Comparison of ENCODE assay signal across 8 cellular contexts in the genomic region with DNA sequence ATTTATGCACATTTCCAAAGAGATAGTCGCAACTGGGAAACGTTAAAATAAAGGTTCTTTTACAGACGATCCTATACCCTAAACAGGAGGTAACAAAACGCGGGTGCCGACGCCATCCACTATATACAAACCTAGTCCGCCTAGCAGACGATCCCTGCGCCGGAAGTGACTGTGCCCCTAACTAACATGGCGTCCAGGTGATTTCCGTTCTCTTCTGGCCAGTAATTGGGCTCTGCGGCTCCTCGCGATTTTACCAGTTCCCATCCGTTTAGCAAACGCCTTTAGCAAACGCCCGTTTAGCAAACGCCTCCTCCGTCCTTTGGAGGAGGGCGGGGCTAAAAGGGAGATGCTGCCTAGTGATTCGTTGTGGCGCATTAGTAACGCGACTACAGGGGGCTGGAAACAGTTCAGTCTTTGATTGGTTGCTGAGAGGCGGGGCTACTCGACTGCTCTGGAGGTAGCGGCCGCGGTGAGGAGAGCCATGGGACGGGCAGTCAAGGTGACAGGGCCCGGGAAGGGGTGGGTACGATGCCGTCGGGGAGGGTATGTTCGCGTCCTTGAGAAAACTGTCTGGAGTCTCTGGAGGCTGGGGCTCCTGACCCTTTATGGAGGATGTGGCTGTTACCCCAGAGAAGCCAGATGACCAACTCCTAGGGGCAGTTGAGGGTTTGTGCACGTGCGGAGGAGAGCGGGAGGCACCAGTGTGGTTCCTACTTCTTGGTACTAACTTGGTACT. TPM values are rescaled to one million over a fixed set of nuclear protein-coding genes. Genes with fewer than 3 reads are reported as not detected.
DNase-seq lines count a peak whose midpoint lies in the region; ATAC-seq and TF ChIP-seq lines count a peak whose summit lies in the region.

A gene (plus strand): TSS at position 405 of the 736 bp plus-strand sequence. CDS start 77 bp downstream, at position 482.

- BruUV-seq in PC-3 (replicated peaks; lab: Mats Ljungman, UMichigan) = no TSS peak

- peak within 1 kb of the TSS; percentile 89 for H3K4me2 ChIP-seq in PC-3 (ENCODE audit: low read length)

- H3K4me3 ChIP-seq in PC-3 (ENCODE audit: low read length) (peak within 1 kb of the TSS; percentile 95), epithelial cell of proximal tubule (ENCODE audit: low read depth, low read length) (peak within 1 kb of the TSS; percentile 70)

- H4K20me1 ChIP-seq in PC-3 (ENCODE audit: low read length) = no peaks in the 10 kb centered on the region

- ATAC-seq in GM21576 (IDR thresholded peaks at IDR 0.05; ENCODE audit: unreplicated experiment) (peak; percentile 98), PC-3 (peak; percentile 97)

- CTCF ChIA-PET in PC-3 (lab: Charles Lee) = no interaction called here

- 0 out of 2 replicates have a peak, but pooled peaks cover 10% of the 10 kb centered on the region for H3K4me1 ChIP-seq in PC-3 (ENCODE audit: insufficient read depth, low read length)

- 0 out of 2 replicates have a peak within 1 kb of the TSS, but pooled peaks have one; percentile 17 for H3K27ac ChIP-seq in PC-3 (ENCODE audit: low read length)

- no peaks in the 10 kb centered on the region for H3K27me3 ChIP-seq in PC-3 (ENCODE audit: low read length)

- no peak for TF ChIP-seq CTCF in PC-3 (conservative IDR thresholded peaks at IDR 0.05; ENCODE audit: low read depth, low read length)
- TF ChIP-seq CTCF in epithelial cell of proximal tubule (conservative IDR thresholded peaks at IDR 0.05; ENCODE audit: low read depth, low read length) = no peak

- no peak for TF ChIP-seq EP300 in Ishikawa (IDR thresholded peaks at IDR 0.05; ENCODE audit: borderline replicate concordance)

- POLR2A ChIA-PET in PC-3 (lab: Charles Lee; ENCODE audit: unreplicated experiment) = no interaction called here

- intact Hi-C loops in PC-3 (cut with micrococcal nuclease) = loop anchor here (1.0 to 2.0 kb wide), 2 partner anchors 16 to 93 kb away; no protein-coding TSS in a partner anchor

- no peaks in the 10 kb centered on the region for H3K36me3 ChIP-seq in PC-3 (ENCODE audit: low read depth, low read length)

- no peaks in the 10 kb centered on the region for H3K9me3 ChIP-seq in PC-3 (ENCODE audit: low read length)

- H2AFZ ChIP-seq in PC-3 (ENCODE audit: low read length) = peak within 1 kb of the TSS; percentile 79

- no peaks in the 10 kb centered on the region for H3F3A ChIP-seq in PC-3 (ENCODE audit: low read length, unreplicated experiment)

- TF ChIP-seq RAD21 in Ishikawa (IDR thresholded peaks at IDR 0.05; ENCODE audit: low read depth) = no peak

- peak within 1 kb of the TSS; percentile 82 for H3K9ac ChIP-seq in PC-3 (ENCODE audit: low read length)

- DNase-seq in DMS114 treated with DMSO at 0.1 percent for 48 hours (lab: John Stamatoyannopoulos, UW; ENCODE audit: unreplicated experiment) = peak; percentile 100
- peak; percentile 98 for DNase-seq in PC-3
- DNase-seq in activated T-cell treated with anti-CD3 and anti-CD28 coated beads for 48 hours (ENCODE audit: low read depth) = peak; percentile 91
- DNase-seq in epithelial cell of proximal tubule (ENCODE audit: low read depth) = peak; percentile 95
- peak; percentile 98 for DNase-seq in mucosa of gallbladder (ENCODE audit: low spot score)
- peak; percentile 81 to 93 for DNase-seq in stimulated activated CD8-positive, alpha-beta memory T cell treated with anti-CD3 and anti-CD28 coated beads, Interleukin-4, amount 100 ng/mL, for 4 hours (ENCODE audit: low read depth in 2 of 2, low spot score in 1 of 2)

- H3K79me2 ChIP-seq in PC-3 (ENCODE audit: low read length) = peaks cover 18% of the 10 kb centered on the region

- no peaks in the 10 kb centered on the region for H3K9me2 ChIP-seq in PC-3 (replicated peaks; ENCODE audit: low read length)

TF ChIP-seq in Ishikawa, 13 proteins besides CTCF, POLR2A, EP300 and RAD21:
- TF ChIP-seq TEAD4 (IDR thresholded peaks at IDR 0.05) (no peak), NFIC (IDR thresholded peaks at IDR 0.05) (no peak), TAF1 (IDR thresholded peaks at IDR 0.05; ENCODE audit: low read depth) (peak; percentile 70), EGR1 (IDR thresholded peaks at IDR 0.05) (no peak), YY1 (IDR thresholded peaks at IDR 0.05; ENCODE audit: low read depth) (peak; percentile 99), ZBTB7A (IDR thresholded peaks at IDR 0.05; ENCODE audit: low read depth) (no peak), CEBPB (IDR thresholded peaks at IDR 0.05) (no peak), TCF12 (IDR thresholded peaks at IDR 0.05; ENCODE audit: low read depth) (0 out of 2 replicates have a peak, but pooled peaks have one; percentile 41), CREB1 (IDR thresholded peaks at IDR 0.05; ENCODE audit: low read depth) (peak; percentile 82), FOXM1 (IDR thresholded peaks at IDR 0.05; ENCODE audit: borderline replicate concordance, low read depth) (no peak)
- TF ChIP-seq, protein P1, sequence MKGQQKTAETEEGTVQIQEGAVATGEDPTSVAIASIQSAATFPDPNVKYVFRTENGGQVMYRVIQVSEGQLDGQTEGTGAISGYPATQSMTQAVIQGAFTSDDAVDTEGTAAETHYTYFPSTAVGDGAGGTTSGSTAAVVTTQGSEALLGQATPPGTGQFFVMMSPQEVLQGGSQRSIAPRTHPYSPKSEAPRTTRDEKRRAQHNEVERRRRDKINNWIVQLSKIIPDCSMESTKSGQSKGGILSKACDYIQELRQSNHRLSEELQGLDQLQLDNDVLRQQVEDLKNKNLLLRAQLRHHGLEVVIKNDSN (IDR thresholded peaks at IDR 0.05) = no peak
- TF ChIP-seq, protein P2, sequence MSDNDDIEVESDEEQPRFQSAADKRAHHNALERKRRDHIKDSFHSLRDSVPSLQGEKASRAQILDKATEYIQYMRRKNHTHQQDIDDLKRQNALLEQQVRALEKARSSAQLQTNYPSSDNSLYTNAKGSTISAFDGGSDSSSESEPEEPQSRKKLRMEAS (IDR thresholded peaks at IDR 0.05) = peak; percentile 67
- TF ChIP-seq, protein P3, sequence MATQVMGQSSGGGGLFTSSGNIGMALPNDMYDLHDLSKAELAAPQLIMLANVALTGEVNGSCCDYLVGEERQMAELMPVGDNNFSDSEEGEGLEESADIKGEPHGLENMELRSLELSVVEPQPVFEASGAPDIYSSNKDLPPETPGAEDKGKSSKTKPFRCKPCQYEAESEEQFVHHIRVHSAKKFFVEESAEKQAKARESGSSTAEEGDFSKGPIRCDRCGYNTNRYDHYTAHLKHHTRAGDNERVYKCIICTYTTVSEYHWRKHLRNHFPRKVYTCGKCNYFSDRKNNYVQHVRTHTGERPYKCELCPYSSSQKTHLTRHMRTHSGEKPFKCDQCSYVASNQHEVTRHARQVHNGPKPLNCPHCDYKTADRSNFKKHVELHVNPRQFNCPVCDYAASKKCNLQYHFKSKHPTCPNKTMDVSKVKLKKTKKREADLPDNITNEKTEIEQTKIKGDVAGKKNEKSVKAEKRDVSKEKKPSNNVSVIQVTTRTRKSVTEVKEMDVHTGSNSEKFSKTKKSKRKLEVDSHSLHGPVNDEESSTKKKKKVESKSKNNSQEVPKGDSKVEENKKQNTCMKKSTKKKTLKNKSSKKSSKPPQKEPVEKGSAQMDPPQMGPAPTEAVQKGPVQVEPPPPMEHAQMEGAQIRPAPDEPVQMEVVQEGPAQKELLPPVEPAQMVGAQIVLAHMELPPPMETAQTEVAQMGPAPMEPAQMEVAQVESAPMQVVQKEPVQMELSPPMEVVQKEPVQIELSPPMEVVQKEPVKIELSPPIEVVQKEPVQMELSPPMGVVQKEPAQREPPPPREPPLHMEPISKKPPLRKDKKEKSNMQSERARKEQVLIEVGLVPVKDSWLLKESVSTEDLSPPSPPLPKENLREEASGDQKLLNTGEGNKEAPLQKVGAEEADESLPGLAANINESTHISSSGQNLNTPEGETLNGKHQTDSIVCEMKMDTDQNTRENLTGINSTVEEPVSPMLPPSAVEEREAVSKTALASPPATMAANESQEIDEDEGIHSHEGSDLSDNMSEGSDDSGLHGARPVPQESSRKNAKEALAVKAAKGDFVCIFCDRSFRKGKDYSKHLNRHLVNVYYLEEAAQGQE (IDR thresholded peaks at IDR 0.05; ENCODE audit: low read depth) = no peak

RNA-seq across cellular contexts. Expression of the gene that starts here (rescaled TPM):
- total RNA-seq in PC-3 (2014; rRNA removed) (5.0 and 6.7 TPM in 2 replicates), epithelial cell of proximal tubule (1.5 and 4.2 TPM in 2 replicates), mucosa of gallbladder (7.5 TPM)

Comparison
In these comparisons a context has a peak if more than half of its experiments do, and no peak if none do; other contexts are left out.
1. Peak in every context shown above with its lines: DNase-seq, ATAC-seq, H3K4me3 ChIP-seq and H3K27ac ChIP-seq.